ENCODE assay signal across 8 cellular contexts in the genomic region with DNA sequence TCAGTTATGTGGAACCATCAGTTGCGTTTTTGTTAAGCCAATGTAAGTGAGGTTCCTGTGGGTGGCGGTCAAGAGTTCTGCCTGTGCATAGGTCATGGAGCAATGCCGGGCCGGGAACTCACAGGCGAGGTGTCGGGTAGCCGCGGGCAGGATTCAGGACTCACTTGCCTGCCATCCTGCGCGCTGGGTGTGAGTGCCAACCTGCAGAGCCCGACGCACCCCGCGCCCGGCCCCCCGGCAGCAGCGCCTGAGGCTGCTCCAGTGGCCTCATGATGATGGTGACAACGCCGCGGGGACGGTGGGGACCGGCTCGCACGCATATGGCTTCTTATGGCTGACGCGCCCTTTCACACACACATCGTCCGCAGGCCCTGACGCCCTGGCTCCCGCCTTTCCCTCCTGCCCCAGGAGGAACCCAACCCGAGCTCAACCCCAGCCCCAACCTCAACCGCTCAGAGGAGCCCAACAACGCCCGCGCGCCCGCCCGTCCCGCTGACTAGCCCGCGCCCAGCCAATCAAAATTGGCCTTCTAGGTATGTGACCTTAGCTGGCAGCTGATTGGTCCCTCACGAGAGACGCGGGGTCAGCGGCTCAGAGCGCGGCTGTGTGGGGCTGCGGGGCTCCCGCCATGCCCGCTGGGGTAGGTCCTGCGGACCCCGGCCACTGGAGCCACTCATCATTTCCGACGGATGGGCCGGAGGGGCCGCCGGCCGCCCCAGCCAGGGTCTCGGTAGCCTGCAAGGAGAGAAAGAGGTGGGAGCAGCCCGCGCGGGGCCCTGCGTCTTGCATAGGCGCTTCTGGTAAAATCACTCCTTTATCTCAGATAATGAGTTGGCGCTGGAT. TPM values are rescaled to one million over a fixed set of nuclear protein-coding genes. Genes with fewer than 3 reads are reported as not detected.
DNase-seq lines count a peak whose midpoint lies in the region; ATAC-seq and TF ChIP-seq lines count a peak whose summit lies in the region.

A gene with protein sequence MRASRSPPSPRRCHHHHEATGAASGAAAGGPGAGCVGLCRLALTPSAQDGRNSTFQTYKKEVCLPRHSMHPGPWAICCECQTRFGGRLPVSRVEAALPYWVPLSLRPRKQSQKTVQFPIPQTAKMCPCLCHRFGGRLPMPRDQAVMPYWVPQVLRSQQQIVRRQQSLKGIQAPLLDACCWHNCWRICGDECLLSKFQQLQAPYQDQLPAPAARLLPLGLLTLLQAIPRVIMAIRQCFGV (minus strand): TSS at position 470 of the 843 bp plus-strand sequence. CDS start 150 bp downstream, at position 320.

- peaks cover 5 to 8% (median 6%) of the 10 kb centered on the region in 3 donors for H3K4me1 Mint-ChIP-seq in IgD-negative memory B cell

- H3K4me1 ChIP-seq in OCI-LY7 (ENCODE audit: insufficient read depth, low read length, poor library complexity, severe bottlenecking) (peaks cover 18% of the 10 kb centered on the region), mucosa of descending colon (ENCODE audit: low read depth) (peaks cover 11% of the 10 kb centered on the region)

- CTCF ChIA-PET in OCI-LY7 (lab: Charles Lee; ENCODE audit: unreplicated experiment) = interaction anchor here (0.7 kb wide), 1 partner anchor 32 kb away, joined by 4 read pairs; no protein-coding TSS in a partner anchor

- H3K9me3 Mint-ChIP-seq in IgD-negative memory B cell = no peaks in the 10 kb centered on the region

- intact Hi-C loops in OCI-LY7 (cut with micrococcal nuclease; ENCODE audit: unreplicated experiment) (loop anchor here (1.0 to 5.0 kb wide), 3 partner anchors 66 to 320 kb away; a partner anchor contains a TSS), mucosa of descending colon (cut with DNase I, micrococcal nuclease) (loop anchor here in 1 of 2 donors (10.0 kb wide), 1 partner anchor 78 kb away; a partner anchor contains a TSS)

- peak within 1 kb of the TSS; percentile 95 to 99 (median 97) for H3K4me3 Mint-ChIP-seq in IgD-negative memory B cell

- peaks cover 17% of the 10 kb centered on the region for H3K79me2 ChIP-seq in OCI-LY7 (ENCODE audit: insufficient read depth, low read depth, low read length)

- H3K36me3 ChIP-seq in OCI-LY7 (ENCODE audit: insufficient read depth, low read length) (peaks cover 13% of the 10 kb centered on the region; the same call in 1 of the 2 replicates), mucosa of descending colon (ENCODE audit: low read depth) (no peaks in the 10 kb centered on the region)

- no peaks in the 10 kb centered on the region for H4K20me1 ChIP-seq in OCI-LY7 (ENCODE audit: insufficient read depth, low read length)

- peak; percentile 78 for TF ChIP-seq CTCF in OCI-LY7 (conservative IDR thresholded peaks at IDR 0.05; ENCODE audit: low read length)
- TF ChIP-seq CTCF in mucosa of descending colon (IDR thresholded peaks at IDR 0.05) = peak; percentile 58

- H3K4me2 ChIP-seq in OCI-LY7 (ENCODE audit: low read length) = peak within 1 kb of the TSS; percentile 98

- POLR2A ChIA-PET in OCI-LY7 (lab: Charles Lee) = interaction anchor here (0.9 to 3.5 kb wide), 5 partner anchors 9 to 382 kb away, joined by 3 to 19 read pairs (median 3); a partner anchor contains a TSS

- peak within 1 kb of the TSS; percentile 97 to 98 (median 98) for H3K27ac Mint-ChIP-seq in IgD-negative memory B cell

- H3K27ac ChIP-seq in OCI-LY7 (ENCODE audit: low read depth, low read length, poor library complexity, severe bottlenecking) (peak within 1 kb of the TSS; percentile 89), epithelial cell of prostate (peak within 1 kb of the TSS; percentile 77)

- no peaks in the 10 kb centered on the region for H3K9me2 ChIP-seq in OCI-LY7 (ENCODE audit: insufficient read depth, low read length)

- H3K36me3 Mint-ChIP-seq in IgD-negative memory B cell = no peaks in the 10 kb centered on the region

- H2AFZ ChIP-seq in OCI-LY7 (ENCODE audit: low read length) = peak within 1 kb of the TSS; percentile 72; the same call in 1 of the 2 replicates

- peak; percentile 59 for DNase-seq in DMS53 treated with DMSO at 0.1 percent for 48 hours (lab: John Stamatoyannopoulos, UW; ENCODE audit: unreplicated experiment)
- DNase-seq in OCI-LY7 (ENCODE audit: low spot score) = peak; percentile 96
- peak; percentile 98 for DNase-seq in activated T-cell treated with anti-CD3 and anti-CD28 coated beads for 4 hours
- peak; percentile 64 for DNase-seq in epithelial cell of prostate (ENCODE audit: low read depth, low spot score)
- DNase-seq in mucosa of descending colon = peak; percentile 96 to 99 (median 97)
- peak; percentile 96 to 97 for DNase-seq in stimulated activated CD8-positive, alpha-beta memory T cell treated with anti-CD3 and anti-CD28 coated beads, Interleukin-4, amount 100 ng/mL, for 1 hour (ENCODE audit: low read depth in 2 of 2, low spot score in 1 of 2)

- BruUV-seq in OCI-LY7 (replicated peaks; lab: Mats Ljungman, UMichigan) = TSS peak; percentile 83

- H3K9me3 ChIP-seq in OCI-LY7 (ENCODE audit: low read length) (no peaks in the 10 kb centered on the region), mucosa of descending colon (no peaks in the 10 kb centered on the region)

- ATAC-seq in GM21576 (IDR thresholded peaks at IDR 0.05; ENCODE audit: unreplicated experiment) = peak; percentile 90
- ATAC-seq in mucosa of descending colon = peak; percentile 98

- no peaks in the 10 kb centered on the region for H3K27me3 Mint-ChIP-seq in IgD-negative memory B cell

- peak within 1 kb of the TSS; percentile 90 for H3K4me3 ChIP-seq in OCI-LY7 (ENCODE audit: low read depth, low read length, poor library complexity, severe bottlenecking)
- peak within 1 kb of the TSS; percentile 86 for H3K4me3 ChIP-seq in mucosa of descending colon

RNA-seq across cellular contexts. Expression of the gene that starts here (rescaled TPM):
- 1.0 TPM for polyA plus RNA-seq in IgD-negative memory B cell
- total RNA-seq in OCI-LY7 (2014; rRNA removed; shearing (Covaris generic)) = 4.2 and 8.5 TPM in 2 replicates
- 22.1 and 25.0 TPM in 2 replicates for total RNA-seq in OCI-LY7 (2022)
- 1 to 10 TPM; 2.5 to 4.2 (median 3.0) TPM for total RNA-seq in mucosa of descending colon

Comparison
In these comparisons a context has a peak if more than half of its experiments do, and no peak if none do; other contexts are left out.
1. Peak in every context shown above with its lines: DNase-seq, ATAC-seq, H3K4me3 ChIP-seq and H3K27ac ChIP-seq.